Comparison of ENCODE assay signal across 8 cellular contexts in genomic region chr4:82865592-82865991, GRCh38. TPM values are rescaled to one million over a fixed set of nuclear protein-coding genes. Genes with fewer than 3 reads are reported as not detected.
A peak's percentile ranks its signal among the peaks of the same experiment; 100 is the strongest.
DNase-seq lines count a peak whose midpoint lies in the region; ATAC-seq, FAIRE-seq and TF ChIP-seq lines count a peak whose summit lies in the region.

No MANE protein-coding gene starts in this region.

- FAIRE-seq in GM12891 (lab: Jason Lieb, UNC) = peak; percentile 23

- DNase-seq in GM12891 (ENCODE audit: insufficient read length, low spot score) = no peak
- peak; percentile 65 for DNase-seq in RKO (ENCODE audit: low spot score)
- DNase-seq in epithelial cell of prostate (ENCODE audit: low read depth, low spot score) = peak; percentile 84
- DNase-seq in pulmonary artery endothelial cell (ENCODE audit: low read depth, low spot score) = peak; percentile 66
- DNase-seq in NCI-H2029 treated with DMSO at 0.1 percent for 48 hours (lab: John Stamatoyannopoulos, UW) = no peak
- DNase-seq in C1 segment of cervical spinal cord (lab: John Stamatoyannopoulos, UW) = no peak

- no peak for ATAC-seq in HG02571 (IDR thresholded peaks at IDR 0.05; ENCODE audit: unreplicated experiment)
- no peak for ATAC-seq in HG02588 (IDR thresholded peaks at IDR 0.05; ENCODE audit: unreplicated experiment)

- peak overlapping the region; percentile 83 for H3K27ac ChIP-seq in epithelial cell of prostate

- TF ChIP-seq POLR2A in GM12891 (IDR thresholded peaks at IDR 0.05; ENCODE audit: low read depth, low read length) = no peak

TF ChIP-seq in GM12891, 5 proteins besides CTCF, POLR2A, EP300 and RAD21:
- TF ChIP-seq POU2F2 (IDR thresholded peaks at IDR 0.05; ENCODE audit: low read depth, low read length) (no peak), TAF1 (IDR thresholded peaks at IDR 0.05; ENCODE audit: low read depth, low read length) (no peak), SPI1 (IDR thresholded peaks at IDR 0.05; ENCODE audit: low read depth, low read length) (peak; percentile 56), PAX5 (IDR thresholded peaks at IDR 0.05; ENCODE audit: insufficient read depth, low read length, severe bottlenecking) (no peak), POLR2AphosphoS5 (IDR thresholded peaks at IDR 0.05; ENCODE audit: low read depth, low read length) (no peak)

RNA-seq across cellular contexts. Expression of gene SEC31A, which starts 25.4 kb away (rescaled TPM):
- 96.3 TPM for polyA plus RNA-seq in GM12891 (2012; ENCODE audit: low read depth, missing spikeins)
- total RNA-seq in pulmonary artery endothelial cell = 266 and 311 TPM in 2 replicates

RNA-seq across cellular contexts. Expression of gene THAP9, which starts 34.9 kb away (rescaled TPM):
- 2.4 TPM for polyA plus RNA-seq in GM12891 (2012; ENCODE audit: low read depth, missing spikeins)
- 4.3 and 5.1 TPM in 2 replicates for total RNA-seq in pulmonary artery endothelial cell

Comparison
In these comparisons a context has a peak if more than half of its experiments do, and no peak if none do; other contexts are left out.
1. DNase-seq: peak in RKO (single experiment), epithelial cell of prostate (single experiment) and pulmonary artery endothelial cell (single experiment); none in GM12891 (single experiment), NCI-H2029 treated with DMSO at 0.1 percent for 48 hours (single experiment) and C1 segment of cervical spinal cord (0 of 14).